Comparison of ENCODE assay signal across 25 cellular contexts in the genomic region with DNA sequence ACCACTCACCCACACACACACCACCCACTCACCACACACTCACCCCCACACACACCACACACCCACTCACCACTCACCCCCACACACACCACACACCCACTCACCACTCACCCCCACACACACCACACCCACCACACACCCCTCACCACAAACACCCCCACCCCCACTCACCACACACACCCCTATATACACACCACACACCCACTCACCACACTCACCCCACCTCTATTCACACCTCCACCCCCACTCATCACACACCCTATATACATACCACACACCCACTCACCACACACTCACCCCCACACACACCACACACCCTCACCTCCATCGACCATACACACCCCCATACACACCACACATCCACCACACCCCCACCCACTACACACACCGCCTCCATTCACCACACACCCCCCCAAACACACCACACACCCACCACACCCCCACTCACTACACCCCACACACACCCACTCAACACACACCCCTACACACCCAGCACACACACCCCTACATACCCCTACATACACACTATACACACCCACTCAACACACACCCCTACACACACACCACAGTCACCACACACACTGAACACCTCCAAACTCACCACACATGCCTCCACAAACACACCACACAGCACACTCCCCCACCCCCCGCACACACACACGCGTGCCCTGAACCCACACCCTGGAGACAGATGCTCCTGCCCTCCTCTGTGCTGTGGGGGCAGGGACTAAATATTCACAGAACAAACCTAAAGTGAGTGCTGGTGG. TPM values are rescaled to one million over a fixed set of nuclear protein-coding genes. Genes with fewer than 3 reads are reported as not detected.
DNase-seq lines count a peak whose midpoint lies in the region; ATAC-seq and TF ChIP-seq lines count a peak whose summit lies in the region.
"Had no signal": no experiment of that assay in that cellular context is flagged by ENCODE, and none has a peak within 500 bp of the region (broad histone marks: within the 10 kb centered on the region; RNA-seq: fewer than 3 reads in every experiment).

No MANE protein-coding gene starts in this region.

- H3K27me3 Mint-ChIP-seq in activated T-helper 2 cell treated with anti-CD3 and anti-CD28 coated beads, Interferon-gamma antibody, Interleukin-2, Interleukin-4, amounts not matched to agents 10 μg/mL and 5 μg/mL and 100 μg/mL, durations not matched to agents 14 hours and 24 hours and 36 hours (ENCODE audit: low read depth) = no peaks in the 10 kb centered on the region
- H3K27me3 Mint-ChIP-seq in natural killer cell (ENCODE audit: low read depth in 2 of 2) = no peaks in the 10 kb centered on the region
- H3K27me3 Mint-ChIP-seq: stimulated activated naive CD8-positive, alpha-beta T cell treated with anti-CD3 and anti-CD28 coated beads, Interleukin-15, Interleukin-2, amounts not matched to agents 100 ng/mL and 50 ng/mL, for 24 hours; type B pancreatic cell had no signal

- H3K4me1 Mint-ChIP-seq in activated T-helper 2 cell treated with anti-CD3 and anti-CD28 coated beads, Interferon-gamma antibody, Interleukin-2, Interleukin-4, amounts not matched to agents 10 μg/mL and 5 μg/mL and 100 μg/mL, durations not matched to agents 14 hours and 24 hours and 36 hours (ENCODE audit: low read depth) = no peaks in the 10 kb centered on the region
- peaks cover 0 to 21% of the 10 kb centered on the region in 2 donors for H3K4me1 Mint-ChIP-seq in natural killer cell
- H3K4me1 Mint-ChIP-seq: neural crest cell had no signal

- H3K27ac ChIP-seq in BLaER1 treated with 17β-estradiol and CSF1 and Interleukin-3, amounts not matched to agents 10 nM and 100 nM = peak overlapping the region in 5 of 11 experiments; percentile 3 to 58 (median 11); a peak in 5 of 22 replicates
- H3K27ac ChIP-seq: heart right ventricle, left ventricle myocardium inferior, sigmoid colon had no signal

- peak; percentile 59 to 73 (median 67) for ATAC-seq in natural killer cell
- ATAC-seq in HG03097 (IDR thresholded peaks at IDR 0.05; ENCODE audit: low FRiP score, unreplicated experiment) = no peak
- ATAC-seq: heart right ventricle had no signal

- H3K4me1 ChIP-seq in BLaER1 treated with 17β-estradiol and CSF1 and Interleukin-3, amounts not matched to agents 10 nM and 100 nM = peaks cover 9 to 25% (median 17%) of the 10 kb centered on the region in 10 experiments; a peak in 19 of 20 replicates
- H3K4me1 ChIP-seq: BE2C, HAP-1, sigmoid colon had no signal

- peak overlapping the region in 6 of 11 experiments; percentile 2 to 51 (median 42); a peak in 6 of 22 replicates for H3K9ac ChIP-seq in BLaER1 treated with 17β-estradiol and CSF1 and Interleukin-3, amounts not matched to agents 10 nM and 100 nM
- H3K9ac ChIP-seq: SK-N-SH had no signal

- H3K36me3 ChIP-seq in BLaER1 treated with 17β-estradiol and CSF1 and Interleukin-3, amounts not matched to agents 10 nM and 100 nM = no peaks in the 10 kb centered on the region
- H3K36me3 ChIP-seq: BE2C, HAP-1, heart right ventricle, left ventricle myocardium inferior, sigmoid colon had no signal

- intact Hi-C loops in activated T-helper 2 cell treated with anti-CD3 and anti-CD28 coated beads, Interferon-gamma antibody, Interleukin-2, Interleukin-4, amounts not matched to agents 10 μg/mL and 5 μg/mL and 100 μg/mL, durations not matched to agents 14 hours and 24 hours and 36 hours (cut with micrococcal nuclease) = no loop called here
- intact Hi-C loops in natural killer cell (cut with micrococcal nuclease) = no loop called here

- H3K4me3 Mint-ChIP-seq in activated T-helper 2 cell treated with anti-CD3 and anti-CD28 coated beads, Interferon-gamma antibody, Interleukin-2, Interleukin-4, amounts not matched to agents 10 μg/mL and 5 μg/mL and 100 μg/mL, durations not matched to agents 14 hours and 24 hours and 36 hours (ENCODE audit: low read depth) = no peak overlapping the region
- no peak overlapping the region for H3K4me3 Mint-ChIP-seq in natural killer cell
- H3K4me3 Mint-ChIP-seq: neural crest cell; stimulated activated naive CD8-positive, alpha-beta T cell treated with anti-CD3 and anti-CD28 coated beads, Interleukin-15, Interleukin-2, amounts not matched to agents 100 ng/mL and 50 ng/mL, for 24 hours; type B pancreatic cell had no signal

- H3K9me3 ChIP-seq in BLaER1 treated with 17β-estradiol and CSF1 and Interleukin-3, amounts not matched to agents 10 nM and 100 nM (replicated peaks in 1 of 11) = no peaks in the 10 kb centered on the region
- H3K9me3 ChIP-seq: BE2C, HAP-1, heart right ventricle, left ventricle myocardium inferior, sigmoid colon, SK-N-SH had no signal

- H3K27ac Mint-ChIP-seq in activated T-helper 2 cell treated with anti-CD3 and anti-CD28 coated beads, Interferon-gamma antibody, Interleukin-2, Interleukin-4, amounts not matched to agents 10 μg/mL and 5 μg/mL and 100 μg/mL, durations not matched to agents 14 hours and 24 hours and 36 hours = peak overlapping the region; percentile 40
- H3K27ac Mint-ChIP-seq in natural killer cell = peak overlapping the region; percentile 63 to 86
- H3K27ac Mint-ChIP-seq: stimulated activated naive CD8-positive, alpha-beta T cell treated with anti-CD3 and anti-CD28 coated beads, Interleukin-15, Interleukin-2, amounts not matched to agents 100 ng/mL and 50 ng/mL, for 24 hours; type B pancreatic cell had no signal

- H4K20me1 ChIP-seq in BLaER1 treated with 17β-estradiol and CSF1 and Interleukin-3, amounts not matched to agents 10 nM and 100 nM = 0 out of 22 replicates have a peak, but pooled peaks cover 0 to 9% (median 0%) of the 10 kb centered on the region in 11 experiments

- H3K27me3 ChIP-seq in BLaER1 treated with 17β-estradiol and CSF1 and Interleukin-3, amounts not matched to agents 10 nM and 100 nM = no peaks in the 10 kb centered on the region
- H3K27me3 ChIP-seq: BE2C, heart right ventricle had no signal

- H3K9me3 Mint-ChIP-seq in activated T-helper 2 cell treated with anti-CD3 and anti-CD28 coated beads, Interferon-gamma antibody, Interleukin-2, Interleukin-4, amounts not matched to agents 10 μg/mL and 5 μg/mL and 100 μg/mL, durations not matched to agents 14 hours and 24 hours and 36 hours = no peaks in the 10 kb centered on the region
- no peaks in the 10 kb centered on the region for H3K9me3 Mint-ChIP-seq in natural killer cell
- H3K9me3 Mint-ChIP-seq: neural crest cell; stimulated activated naive CD8-positive, alpha-beta T cell treated with anti-CD3 and anti-CD28 coated beads, Interleukin-15, Interleukin-2, amounts not matched to agents 100 ng/mL and 50 ng/mL, for 24 hours; type B pancreatic cell had no signal

- no peak overlapping the region for H3K4me3 ChIP-seq in BLaER1 treated with 17β-estradiol and CSF1 and Interleukin-3, amounts not matched to agents 10 nM and 100 nM
- H3K4me3 ChIP-seq: HAP-1, heart right ventricle, left ventricle myocardium inferior, sigmoid colon had no signal

- TF ChIP-seq CTCF in natural killer cell (IDR thresholded peaks at IDR 0.05) = no peak

- peak overlapping the region; percentile 56 to 86 (median 65) for H3K4me2 ChIP-seq in BLaER1 treated with 17β-estradiol and CSF1 and Interleukin-3, amounts not matched to agents 10 nM and 100 nM
- H3K4me2 ChIP-seq: SK-N-SH had no signal

- peak; percentile 35 for DNase-seq in activated CD4-positive, alpha-beta T cell treated with anti-CD3 and anti-CD28 coated beads for 48 hours
- DNase-seq in activated CD4-positive, alpha-beta T cell treated with anti-CD3 and anti-CD28 coated beads, Interleukin-2, amount 50 U/mL, for 1 hour = no peak
- no peak for DNase-seq in activated T-helper 2 cell treated with anti-CD3 and anti-CD28 coated beads, Interferon-gamma antibody, Interleukin-2, Interleukin-4, amounts not matched to agents 10 μg/mL and 5 μg/mL and 100 μg/mL, durations not matched to agents 14 hours and 24 hours and 36 hours (ENCODE audit: low spot score)
- DNase-seq in natural killer cell (peak; percentile 33), cerebellar nuclear complex (lab: John Stamatoyannopoulos, UW) (no peak), glomerular visceral epithelial cell (ENCODE audit: extremely low spot score) (no peak)
- DNase-seq: 8988T; activated CD8-positive, alpha-beta memory T cell treated with anti-CD3 and anti-CD28 coated beads, Interleukin-2, amount 50 U/mL, for 48 hours; BE2C; heart right ventricle; Kasumi-1; left ventricle myocardium inferior; midbrain; NCI-H1092; NCI-H2081; NK-92 treated with Interleukin-12 subunit alpha and Interleukin-12 subunit beta, amount 100 ng/mL, for 24 hours; sigmoid colon; SK-N-SH; T-helper 9 cell had no signal

- H3K36me3 Mint-ChIP-seq in activated T-helper 2 cell treated with anti-CD3 and anti-CD28 coated beads, Interferon-gamma antibody, Interleukin-2, Interleukin-4, amounts not matched to agents 10 μg/mL and 5 μg/mL and 100 μg/mL, durations not matched to agents 14 hours and 24 hours and 36 hours (ENCODE audit: low read depth) = no peaks in the 10 kb centered on the region
- no peaks in the 10 kb centered on the region for H3K36me3 Mint-ChIP-seq in natural killer cell
- H3K36me3 Mint-ChIP-seq: type B pancreatic cell had no signal

RNA-seq across cellular contexts. Expression of gene TTLL12, which starts 19.0 kb away (rescaled TPM):
- 85.7 and 89.1 TPM in 2 replicates for total RNA-seq in activated T-helper 2 cell treated with anti-CD3 and anti-CD28 coated beads, Interferon-gamma antibody, Interleukin-2, Interleukin-4, amounts not matched to agents 10 μg/mL and 5 μg/mL and 100 μg/mL, durations not matched to agents 14 hours and 24 hours and 36 hours
- 10 to 100 TPM in 2 of 3 donors, 1 to 10 TPM in 1; 9.3 to 15.5 (median 13.7) TPM for total RNA-seq in natural killer cell

RNA-seq across cellular contexts. Expression of gene TSPO, which starts 54.6 kb away (rescaled TPM):
- total RNA-seq in activated T-helper 2 cell treated with anti-CD3 and anti-CD28 coated beads, Interferon-gamma antibody, Interleukin-2, Interleukin-4, amounts not matched to agents 10 μg/mL and 5 μg/mL and 100 μg/mL, durations not matched to agents 14 hours and 24 hours and 36 hours = 126 and 127 TPM in 2 replicates
- total RNA-seq in natural killer cell = 10 to 100 TPM; 52.1 to 81.7 (median 59.3) TPM

Comparison
In these comparisons a context has a peak if more than half of its experiments do, and no peak if none do; other contexts are left out.
1. DNase-seq: peak in activated CD4-positive, alpha-beta T cell treated with anti-CD3 and anti-CD28 coated beads for 48 hours (single experiment) and natural killer cell (single experiment); none in activated CD4-positive, alpha-beta T cell treated with anti-CD3 and anti-CD28 coated beads, Interleukin-2, amount 50 U/mL, for 1 hour (single experiment), activated T-helper 2 cell treated with anti-CD3 and anti-CD28 coated beads, Interferon-gamma antibody, Interleukin-2, Interleukin-4, amounts not matched to agents 10 μg/mL and 5 μg/mL and 100 μg/mL, durations not matched to agents 14 hours and 24 hours and 36 hours (single experiment), cerebellar nuclear complex (0 of 2) and glomerular visceral epithelial cell (single experiment).